ENCODE assay signal across 9 cellular contexts in genomic region chr4:17781072-17781830, GRCh38. TPM values are rescaled to one million over a fixed set of nuclear protein-coding genes. Genes with fewer than 3 reads are reported as not detected.
DNase-seq lines count a peak whose midpoint lies in the region; ATAC-seq and TF ChIP-seq lines count a peak whose summit lies in the region.
"Had no signal": no experiment of that assay in that cellular context is flagged by ENCODE, and none has a peak within 500 bp of the region (broad histone marks: within the 10 kb centered on the region; RNA-seq: fewer than 3 reads in every experiment).

FAM184B (minus strand) TSS chr4:17781621; CDS start chr4:17781299, 322 bp downstream.

- no peaks in the 10 kb centered on the region for H3K9me3 Mint-ChIP-seq in activated CD4-positive, alpha-beta memory T cell treated with anti-CD3 and anti-CD28 coated beads, Interleukin-2, amount 10 ng/mL, durations not matched to agents 7 days and 5 days

- no peak for TF ChIP-seq POLR2A in sigmoid colon (IDR thresholded peaks at IDR 0.05)

- intact Hi-C loops in sigmoid colon (cut with DNase I): no loop called here

- H3K27me3 ChIP-seq in right atrium auricular region (no peaks in the 10 kb centered on the region), sigmoid colon (peaks cover 0 to 33% (median 14%) of the 10 kb centered on the region in 3 donors)

- H3K4me1 Mint-ChIP-seq in activated CD4-positive, alpha-beta memory T cell treated with anti-CD3 and anti-CD28 coated beads, Interleukin-2, amount 10 ng/mL, durations not matched to agents 7 days and 5 days: peaks cover 8% of the 10 kb centered on the region

- POLR2A ChIA-PET in activated CD4-positive, alpha-beta memory T cell treated with anti-CD3 and anti-CD28 coated beads, Interleukin-2, amount 10 ng/mL, durations not matched to agents 7 days and 5 days (lab: Charles Lee): no interaction called here

- CTCF ChIA-PET in activated CD4-positive, alpha-beta memory T cell treated with anti-CD3 and anti-CD28 coated beads, Interleukin-2, amount 10 ng/mL, durations not matched to agents 7 days and 5 days (lab: Charles Lee): no interaction called here

- DNase-seq in DMS 273 (lab: John Stamatoyannopoulos, UW; ENCODE audit: unreplicated experiment) (peak; percentile 76), DMS 273 treated with DMSO at 0.1 percent for 48 hours (lab: John Stamatoyannopoulos, UW) (no peak), right atrium auricular region (ENCODE audit: low spot score) (no peak), sigmoid colon (no peak), pons (ENCODE audit: low spot score) (no peak)
- DNase-seq in activated CD8-positive, alpha-beta memory T cell treated with anti-CD3 and anti-CD28 coated beads, Interleukin-2, amount 50 U/mL, for 4 hours: peak; percentile 16
- no peak for DNase-seq in activated CD4-positive, alpha-beta memory T cell treated with anti-CD3 and anti-CD28 coated beads, Interleukin-2, amount 10 ng/mL, durations not matched to agents 7 days and 5 days

- TF ChIP-seq EP300 in sigmoid colon (IDR thresholded peaks at IDR 0.05): no peak

- H3K27me3 Mint-ChIP-seq in activated CD4-positive, alpha-beta memory T cell treated with anti-CD3 and anti-CD28 coated beads, Interleukin-2, amount 10 ng/mL, durations not matched to agents 7 days and 5 days: peaks cover 40% of the 10 kb centered on the region

- no peaks in the 10 kb centered on the region for H3K36me3 ChIP-seq in right atrium auricular region
- no peaks in the 10 kb centered on the region for H3K36me3 ChIP-seq in sigmoid colon

- no peaks in the 10 kb centered on the region for H3K36me3 Mint-ChIP-seq in activated CD4-positive, alpha-beta memory T cell treated with anti-CD3 and anti-CD28 coated beads, Interleukin-2, amount 10 ng/mL, durations not matched to agents 7 days and 5 days (ENCODE audit: low read depth)

- TF ChIP-seq CTCF in right atrium auricular region (IDR thresholded peaks at IDR 0.05) (no peak), sigmoid colon (IDR thresholded peaks at IDR 0.05) (no peak)

- no peak within 1 kb of the TSS for H3K27ac ChIP-seq in right atrium auricular region
- H3K27ac ChIP-seq in sigmoid colon: no peak within 1 kb of the TSS
- H3K27ac ChIP-seq: 22Rv1 had no signal

- H3K4me3 ChIP-seq in right atrium auricular region (peak within 1 kb of the TSS; percentile 22 to 48), sigmoid colon (peak within 1 kb of the TSS; percentile 16 to 52 (median 44))

- 1 to 2% methylated on average over 75 of the region's 75 CpGs for WGBS in sigmoid colon, 2 donors

- H3K9me3 ChIP-seq in right atrium auricular region (no peaks in the 10 kb centered on the region), sigmoid colon (no peaks in the 10 kb centered on the region)

- no peak within 1 kb of the TSS for H3K27ac Mint-ChIP-seq in activated CD4-positive, alpha-beta memory T cell treated with anti-CD3 and anti-CD28 coated beads, Interleukin-2, amount 10 ng/mL, durations not matched to agents 7 days and 5 days

- peaks cover 0 to 20% of the 10 kb centered on the region in 2 donors for H3K4me1 ChIP-seq in right atrium auricular region
- peaks cover 0 to 22% (median 18%) of the 10 kb centered on the region in 4 donors for H3K4me1 ChIP-seq in sigmoid colon

- H3K4me3 Mint-ChIP-seq in activated CD4-positive, alpha-beta memory T cell treated with anti-CD3 and anti-CD28 coated beads, Interleukin-2, amount 10 ng/mL, durations not matched to agents 7 days and 5 days: no peak within 1 kb of the TSS

- no peak for ATAC-seq in HG02981 (IDR thresholded peaks at IDR 0.05; ENCODE audit: unreplicated experiment)

RNA-seq across cellular contexts. Expression of gene FAM184B, which starts in this region (rescaled TPM):
- total RNA-seq in right atrium auricular region: not detected
- not detected for total RNA-seq in sigmoid colon
- polyA plus RNA-seq in sigmoid colon: under 1 TPM; under 0.01 to 0.23 (median 0.23) TPM
- total RNA-seq in activated CD4-positive, alpha-beta memory T cell treated with anti-CD3 and anti-CD28 coated beads, Interleukin-2, amount 10 ng/mL, durations not matched to agents 7 days and 5 days: not detected

Comparison
In these comparisons a context has a peak if more than half of its experiments do, and no peak if none do; other contexts are left out.
1. DNase-seq: peak in DMS 273 (single experiment) and activated CD8-positive, alpha-beta memory T cell treated with anti-CD3 and anti-CD28 coated beads, Interleukin-2, amount 50 U/mL, for 4 hours (single experiment); none in DMS 273 treated with DMSO at 0.1 percent for 48 hours (single experiment), right atrium auricular region (single experiment), sigmoid colon (single experiment), activated CD4-positive, alpha-beta memory T cell treated with anti-CD3 and anti-CD28 coated beads, Interleukin-2, amount 10 ng/mL, durations not matched to agents 7 days and 5 days (single experiment) and pons (single experiment).